1 cellular context compared by ENCODE assay signal in genomic region chr12:219891-220352, GRCh38.
TF ChIP-seq lines count a peak whose summit lies in the region.

No MANE protein-coding gene starts in this region.

TF ChIP-seq in GM12878, 131 proteins besides CTCF, POLR2A, EP300 and RAD21 (continued from another document):
- TF ChIP-seq PBX3 (IDR thresholded peaks at IDR 0.05; ENCODE audit: insufficient replicate concordance, low read depth, low read length) (no peak), ZNF622 (IDR thresholded peaks at IDR 0.05) (no peak)
